In genomic region chr19:39126312-39126561, GRCh38 we compare ENCODE assay signal across 7 cellular contexts. TPM values are rescaled to one million over a fixed set of nuclear protein-coding genes. Genes with fewer than 3 reads are reported as not detected.
DNase-seq lines count a peak whose midpoint lies in the region; ATAC-seq and TF ChIP-seq lines count a peak whose summit lies in the region.

No MANE protein-coding gene starts in this region.

- H3K4me3 Mint-ChIP-seq in activated T-helper 2 cell treated with anti-CD3 and anti-CD28 coated beads, Interferon-gamma antibody, Interleukin-2, Interleukin-4, amounts not matched to agents 10 μg/mL and 5 μg/mL and 100 μg/mL, durations not matched to agents 14 hours and 24 hours and 36 hours (ENCODE audit: low read depth): peak overlapping the region; percentile 90
- H3K4me3 Mint-ChIP-seq in stimulated activated naive B cell treated with anti-CD40 and anti-IgM and Interleukin-4, amounts not matched to agents 10 μg/mL and 1 μg/mL and 100 μg/mL, for 72 hours: peak overlapping the region; percentile 84 to 94

- H3K27me3 ChIP-seq in HL-60 (ENCODE audit: insufficient read depth, poor library complexity, severe bottlenecking) (no peaks in the 10 kb centered on the region), iPS-20b (ENCODE audit: insufficient read depth, low read length) (no peaks in the 10 kb centered on the region)

- H3K27ac Mint-ChIP-seq in activated T-helper 2 cell treated with anti-CD3 and anti-CD28 coated beads, Interferon-gamma antibody, Interleukin-2, Interleukin-4, amounts not matched to agents 10 μg/mL and 5 μg/mL and 100 μg/mL, durations not matched to agents 14 hours and 24 hours and 36 hours: peak overlapping the region; percentile 91
- H3K27ac Mint-ChIP-seq in stimulated activated naive B cell treated with anti-CD40 and anti-IgM and Interleukin-4, amounts not matched to agents 10 μg/mL and 1 μg/mL and 100 μg/mL, for 72 hours: peak overlapping the region; percentile 94

- H3K36me3 Mint-ChIP-seq in activated T-helper 2 cell treated with anti-CD3 and anti-CD28 coated beads, Interferon-gamma antibody, Interleukin-2, Interleukin-4, amounts not matched to agents 10 μg/mL and 5 μg/mL and 100 μg/mL, durations not matched to agents 14 hours and 24 hours and 36 hours (ENCODE audit: low read depth): no peaks in the 10 kb centered on the region
- no peaks in the 10 kb centered on the region for H3K36me3 Mint-ChIP-seq in stimulated activated naive B cell treated with anti-CD40 and anti-IgM and Interleukin-4, amounts not matched to agents 10 μg/mL and 1 μg/mL and 100 μg/mL, for 72 hours

- H3K36me3 ChIP-seq in iPS-20b (ENCODE audit: insufficient read depth, low read depth, low read length): no peaks in the 10 kb centered on the region

- DNase-seq in HL-60 (ENCODE audit: low read depth in 1 of 2, low spot score in 1 of 2): no peak
- DNase-seq in activated T-helper 2 cell treated with anti-CD3 and anti-CD28 coated beads, Interferon-gamma antibody, Interleukin-2, Interleukin-4, amounts not matched to agents 10 μg/mL and 5 μg/mL and 100 μg/mL, durations not matched to agents 14 hours and 24 hours and 36 hours (ENCODE audit: low spot score): no peak
- DNase-seq in stimulated activated naive B cell treated with anti-CD40 and anti-IgM and Interleukin-4, amounts not matched to agents 10 μg/mL and 1 μg/mL and 100 μg/mL, for 72 hours: no peak
- no peak for DNase-seq in hippocampal formation (lab: John Stamatoyannopoulos, UW)
- no peak for DNase-seq in head of caudate nucleus
- no peak for DNase-seq in OCI-M2 (lab: John Stamatoyannopoulos, UW; ENCODE audit: unreplicated experiment)

- peaks cover 4% of the 10 kb centered on the region; the same call in 1 of the 2 replicates for H3K4me1 ChIP-seq in iPS-20b (ENCODE audit: insufficient read depth, low read length)

- H3K27ac ChIP-seq in HL-60 (replicated peaks): peak overlapping the region; percentile 67
- no peak overlapping the region for H3K27ac ChIP-seq in iPS-20b (ENCODE audit: low read length)

- no peak for ATAC-seq in stimulated activated naive B cell treated with anti-CD40 and anti-IgM and Interleukin-4, amounts not matched to agents 10 μg/mL and 1 μg/mL and 100 μg/mL, for 72 hours (replicated peaks)

- peak overlapping the region; percentile 80; the same call in 1 of the 2 replicates for H3K9ac ChIP-seq in iPS-20b (ENCODE audit: low read depth, low read length)

- intact Hi-C loops in activated T-helper 2 cell treated with anti-CD3 and anti-CD28 coated beads, Interferon-gamma antibody, Interleukin-2, Interleukin-4, amounts not matched to agents 10 μg/mL and 5 μg/mL and 100 μg/mL, durations not matched to agents 14 hours and 24 hours and 36 hours (cut with micrococcal nuclease): loop anchor here (10.0 kb wide), 1 partner anchor 409 kb away; the partner anchor contains the start of gene EID2B
- intact Hi-C loops in head of caudate nucleus (cut with DNase I): no loop called here

- TF ChIP-seq CTCF in HL-60 (IDR thresholded peaks at IDR 0.05; ENCODE audit: insufficient read depth, low read length): no peak

- peaks cover 28% of the 10 kb centered on the region for H3K4me1 Mint-ChIP-seq in activated T-helper 2 cell treated with anti-CD3 and anti-CD28 coated beads, Interferon-gamma antibody, Interleukin-2, Interleukin-4, amounts not matched to agents 10 μg/mL and 5 μg/mL and 100 μg/mL, durations not matched to agents 14 hours and 24 hours and 36 hours (ENCODE audit: low read depth)
- H3K4me1 Mint-ChIP-seq in stimulated activated naive B cell treated with anti-CD40 and anti-IgM and Interleukin-4, amounts not matched to agents 10 μg/mL and 1 μg/mL and 100 μg/mL, for 72 hours: peaks cover 45 to 74% of the 10 kb centered on the region in 2 donors

- no peaks in the 10 kb centered on the region for H3K9me3 ChIP-seq in iPS-20b (ENCODE audit: insufficient read depth, low read depth, low read length)

- H3K4me3 ChIP-seq in HL-60 (replicated peaks; ENCODE audit: insufficient read depth, low read length): peak overlapping the region; percentile 81
- H3K4me3 ChIP-seq in iPS-20b (ENCODE audit: low read length): peak overlapping the region; percentile 78

- no peaks in the 10 kb centered on the region for H3K27me3 Mint-ChIP-seq in activated T-helper 2 cell treated with anti-CD3 and anti-CD28 coated beads, Interferon-gamma antibody, Interleukin-2, Interleukin-4, amounts not matched to agents 10 μg/mL and 5 μg/mL and 100 μg/mL, durations not matched to agents 14 hours and 24 hours and 36 hours (ENCODE audit: low read depth)
- H3K27me3 Mint-ChIP-seq in stimulated activated naive B cell treated with anti-CD40 and anti-IgM and Interleukin-4, amounts not matched to agents 10 μg/mL and 1 μg/mL and 100 μg/mL, for 72 hours: peaks cover 0 to 4% of the 10 kb centered on the region in 2 donors

- no peaks in the 10 kb centered on the region for H3K9me3 Mint-ChIP-seq in activated T-helper 2 cell treated with anti-CD3 and anti-CD28 coated beads, Interferon-gamma antibody, Interleukin-2, Interleukin-4, amounts not matched to agents 10 μg/mL and 5 μg/mL and 100 μg/mL, durations not matched to agents 14 hours and 24 hours and 36 hours
- H3K9me3 Mint-ChIP-seq in stimulated activated naive B cell treated with anti-CD40 and anti-IgM and Interleukin-4, amounts not matched to agents 10 μg/mL and 1 μg/mL and 100 μg/mL, for 72 hours: no peaks in the 10 kb centered on the region

RNA-seq across cellular contexts. Expression of gene PAK4, which starts 0.7 kb away (rescaled TPM):
- total RNA-seq in activated T-helper 2 cell treated with anti-CD3 and anti-CD28 coated beads, Interferon-gamma antibody, Interleukin-2, Interleukin-4, amounts not matched to agents 10 μg/mL and 5 μg/mL and 100 μg/mL, durations not matched to agents 14 hours and 24 hours and 36 hours: 16.5 and 19.4 TPM in 2 replicates

RNA-seq across cellular contexts. Expression of gene ACP7, which starts 42.1 kb away (rescaled TPM):
- not detected in 2 replicates for total RNA-seq in activated T-helper 2 cell treated with anti-CD3 and anti-CD28 coated beads, Interferon-gamma antibody, Interleukin-2, Interleukin-4, amounts not matched to agents 10 μg/mL and 5 μg/mL and 100 μg/mL, durations not matched to agents 14 hours and 24 hours and 36 hours
